In the genomic region with DNA sequence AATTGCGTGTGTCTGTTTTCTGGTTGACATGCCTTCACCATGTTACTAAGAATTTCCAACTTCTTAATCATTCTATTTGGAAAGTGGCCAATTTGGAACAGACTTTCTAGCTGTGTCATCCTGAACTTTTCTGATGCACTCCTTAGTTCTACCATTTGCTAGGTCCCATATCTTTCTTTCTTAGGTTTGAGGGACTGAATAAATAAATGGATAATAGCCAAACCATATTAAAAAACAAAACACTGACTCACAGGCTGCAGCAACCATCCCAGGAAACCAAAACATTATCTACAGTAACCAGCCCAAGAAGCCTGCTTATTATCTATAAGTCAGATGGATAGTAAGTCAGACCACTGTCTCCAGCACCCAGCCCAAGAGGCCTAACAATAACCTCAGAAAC, we compare ENCODE assay signal across 10 cellular contexts. TPM values are rescaled to one million over a fixed set of nuclear protein-coding genes. Genes with fewer than 3 reads are reported as not detected.
DNase-seq lines count a peak whose midpoint lies in the region; ATAC-seq and TF ChIP-seq lines count a peak whose summit lies in the region.
"Had no signal": no experiment of that assay in that cellular context is flagged by ENCODE, and none has a peak within 500 bp of the region (broad histone marks: within the 10 kb centered on the region; RNA-seq: fewer than 3 reads in every experiment).

No MANE protein-coding gene starts in this region.

- H3K36me3 ChIP-seq in thoracic aorta = no peaks in the 10 kb centered on the region

- H3K27me3 Mint-ChIP-seq in HFFc6 (ENCODE audit: insufficient read depth) = peaks cover 2% of the 10 kb centered on the region; the same call in 1 of the 2 replicates

- H3K27ac ChIP-seq in VCaP = peak overlapping the region; percentile 49
- peak overlapping the region; percentile 9 to 51 for H3K27ac ChIP-seq in thoracic aorta

- H3K27me3 ChIP-seq in thoracic aorta (replicated peaks; ENCODE audit: insufficient read depth) = no peaks in the 10 kb centered on the region

- TF ChIP-seq CTCF in HFFc6 (IDR thresholded peaks at IDR 0.05) (no peak), VCaP (conservative IDR thresholded peaks at IDR 0.05) (no peak), thoracic aorta (IDR thresholded peaks at IDR 0.05) (no peak), lower leg skin (IDR thresholded peaks at IDR 0.05) (no peak)

- DNase-seq in HFFc6 (peak; percentile 95), foreskin melanocyte (peak; percentile 28), thoracic aorta (ENCODE audit: low spot score) (no peak), NCI-H2171 (lab: John Stamatoyannopoulos, UW) (no peak), lower leg skin (ENCODE audit: low spot score in 2 of 2) (no peak), NCI-H526 treated with DMSO at 0.1 percent for 48 hours (lab: John Stamatoyannopoulos, UW) (no peak)
- DNase-seq: activated CD8-positive, alpha-beta memory T cell treated with anti-CD3 and anti-CD28 coated beads, Interleukin-2, amount 50 U/mL, for 4 hours; NCI-H1092 had no signal

- intact Hi-C loops in lower leg skin (cut with DNase I; ENCODE audit: low total_unique reads) = no loop called here

- peaks cover 18 to 41% of the 10 kb centered on the region in 2 donors for H3K4me1 ChIP-seq in thoracic aorta (ENCODE audit: control insufficient read depth in 1 of 2, low read depth in 2 of 2)

- WGBS in lower leg skin, 2 donors = 20 to 22% methylated on average over 1 of the region's 1 CpG

- H3K4me1 Mint-ChIP-seq in HFFc6 (ENCODE audit: low read depth) = peaks cover 66% of the 10 kb centered on the region

- peak; percentile 67 for ATAC-seq in thoracic aorta (ENCODE audit: insufficient number of reproducible peaks, low FRiP score, low read depth)

- TF ChIP-seq POLR2A in lower leg skin (IDR thresholded peaks at IDR 0.05) = no peak

- H3K4me3 ChIP-seq in thoracic aorta = no peak overlapping the region
- H3K4me3 ChIP-seq in lower leg skin (ENCODE audit: low read depth, poor library complexity, severe bottlenecking) = no peak overlapping the region

- peaks cover 13% of the 10 kb centered on the region for H3K9me3 Mint-ChIP-seq in HFFc6

- no peaks in the 10 kb centered on the region for H3K9me3 ChIP-seq in thoracic aorta

- peak overlapping the region; percentile 47; the same call in 1 of the 2 replicates for H3K4me3 Mint-ChIP-seq in HFFc6

- peak overlapping the region; percentile 86 for H3K27ac Mint-ChIP-seq in HFFc6

- H3K36me3 Mint-ChIP-seq in HFFc6 (ENCODE audit: low read depth) = peaks cover 20% of the 10 kb centered on the region

RNA-seq across cellular contexts. Expression of gene PLET1, which starts 57.5 kb away (rescaled TPM):
- total RNA-seq in HFFc6 (2021; fragmentation: NEBNext Ultra II Directional; extraction: Animal tissue kit (Norgen Biotek cat#: 25700)) = not detected
- total RNA-seq in thoracic aorta (not detected), lower leg skin (not detected)
- total RNA-seq: SK-MEL-5 had no signal

Comparison
In these comparisons a context has a peak if more than half of its experiments do, and no peak if none do; other contexts are left out.
1. DNase-seq: peak in HFFc6 (single experiment) and foreskin melanocyte (single experiment); none in thoracic aorta (single experiment), NCI-H2171 (single experiment), lower leg skin (0 of 2) and NCI-H526 treated with DMSO at 0.1 percent for 48 hours (single experiment).